ENCODE assay signal across 8 cellular contexts in genomic region chr17:14297161-14297851, GRCh38. TPM values are rescaled to one million over a fixed set of nuclear protein-coding genes. Genes with fewer than 3 reads are reported as not detected.
DNase-seq lines count a peak whose midpoint lies in the region; ATAC-seq and TF ChIP-seq lines count a peak whose summit lies in the region.

No MANE protein-coding gene starts in this region.

- H2AFZ ChIP-seq in hepatocyte = peak overlapping the region; percentile 50

- peaks cover 25% of the 10 kb centered on the region for H3K4me1 ChIP-seq in hepatocyte (ENCODE audit: insufficient read depth)
- H3K4me1 ChIP-seq in skeletal muscle satellite cell (ENCODE audit: control insufficient read depth, insufficient read depth, low read length) = peaks cover 14% of the 10 kb centered on the region

- CTCF ChIA-PET in AG04450 (lab: Charles Lee) = interaction anchor here (0.6 to 3.5 kb wide), 39 partner anchors 9 to 1751 kb away, joined by 3 to 24 read pairs (median 4); no protein-coding TSS in a partner anchor

- H3K9me3 ChIP-seq in AG04450 (ENCODE audit: control insufficient read depth, insufficient read depth, low read length) (no peaks in the 10 kb centered on the region; the same call in 1 of the 2 replicates), hepatocyte (ENCODE audit: low read depth) (no peaks in the 10 kb centered on the region), skeletal muscle satellite cell (replicated peaks; ENCODE audit: low read length) (no peaks in the 10 kb centered on the region)

- no peaks in the 10 kb centered on the region for H3K36me3 Mint-ChIP-seq in activated T-helper 17 cell treated with anti-CD3 and anti-CD28 coated beads, Interleukin-2, amount 50 U/mL, for 72 hours (ENCODE audit: low read depth)

- peaks cover 47% of the 10 kb centered on the region for H3K27me3 Mint-ChIP-seq in activated T-helper 17 cell treated with anti-CD3 and anti-CD28 coated beads, Interleukin-2, amount 50 U/mL, for 72 hours

- H3K9me3 Mint-ChIP-seq in activated T-helper 17 cell treated with anti-CD3 and anti-CD28 coated beads, Interleukin-2, amount 50 U/mL, for 72 hours = no peaks in the 10 kb centered on the region

- H3K27ac Mint-ChIP-seq in activated T-helper 17 cell treated with anti-CD3 and anti-CD28 coated beads, Interleukin-2, amount 50 U/mL, for 72 hours = no peak overlapping the region

- no peaks in the 10 kb centered on the region for H3K9me2 ChIP-seq in hepatocyte (replicated peaks; ENCODE audit: insufficient read depth)

- H3K36me3 ChIP-seq in hepatocyte (replicated peaks; ENCODE audit: insufficient read depth, low read depth) (no peaks in the 10 kb centered on the region), skeletal muscle satellite cell (ENCODE audit: insufficient read depth, low read length) (no peaks in the 10 kb centered on the region)

- H3K4me2 ChIP-seq in hepatocyte (peak overlapping the region; percentile 81), skeletal muscle satellite cell (ENCODE audit: low read length) (peak overlapping the region; percentile 90)

- TF ChIP-seq CTCF in AG04450 (IDR thresholded peaks at IDR 0.05; ENCODE audit: low read depth, low read length) (peak; percentile 48; the same call in 1 of the 2 replicates), HL-60 (IDR thresholded peaks at IDR 0.05; ENCODE audit: insufficient read depth, low read length) (no peak), hepatocyte (IDR thresholded peaks at IDR 0.05; ENCODE audit: poor library complexity) (peak; percentile 60)

- WGBS in hepatocyte (ENCODE audit: low lambda C conversion rate, missing lambda C conversion rate) = 2% methylated on average over 63 of the region's 63 CpGs

- peak overlapping the region; percentile 98 for H3K4me3 Mint-ChIP-seq in activated T-helper 17 cell treated with anti-CD3 and anti-CD28 coated beads, Interleukin-2, amount 50 U/mL, for 72 hours

- no peak for ATAC-seq in activated T-helper 17 cell treated with anti-CD3 and anti-CD28 coated beads, Interleukin-2, amount 50 U/mL, for 72 hours (replicated peaks)
- no peak for ATAC-seq in GM18861 (IDR thresholded peaks at IDR 0.05; ENCODE audit: unreplicated experiment)

- POLR2A ChIA-PET in AG04450 (lab: Yijun Ruan, JAX) = interaction anchor here (0.7 kb wide), 2 partner anchors 459 to 699 kb away, joined by 4 to 7 read pairs; no protein-coding TSS in a partner anchor

- no peak for DNase-seq in AG04450 (ENCODE audit: low read depth, low spot score)
- peak; percentile 21 to 37 for DNase-seq in HL-60 (ENCODE audit: low read depth in 1 of 2, low spot score in 1 of 2)
- peak; percentile 80 for DNase-seq in hepatocyte (ENCODE audit: low spot score)
- no peak for DNase-seq in mesenteric fat pad (ENCODE audit: low spot score)
- no peak for DNase-seq in substantia nigra (lab: John Stamatoyannopoulos, UW)

- no peaks in the 10 kb centered on the region for H3K27me3 ChIP-seq in AG04450 (ENCODE audit: control insufficient read depth, insufficient read depth, low read length)
- no peaks in the 10 kb centered on the region for H3K27me3 ChIP-seq in HL-60 (ENCODE audit: insufficient read depth, poor library complexity, severe bottlenecking)
- H3K27me3 ChIP-seq in hepatocyte = peaks cover 61% of the 10 kb centered on the region
- H3K27me3 ChIP-seq in skeletal muscle satellite cell (ENCODE audit: control insufficient read depth, insufficient read depth, low read length) = no peaks in the 10 kb centered on the region

- peak overlapping the region; percentile 80 for H3K9ac ChIP-seq in skeletal muscle satellite cell (ENCODE audit: low read depth, low read length)

- H3K79me2 ChIP-seq in hepatocyte = no peaks in the 10 kb centered on the region

- H3K4me3 ChIP-seq in AG04450 (ENCODE audit: low read depth, low read length) (peak overlapping the region; percentile 58), HL-60 (replicated peaks; ENCODE audit: insufficient read depth, low read length) (peak overlapping the region; percentile 42), hepatocyte (no peak overlapping the region), skeletal muscle satellite cell (ENCODE audit: low read length) (peak overlapping the region; percentile 78)

- H3K4me1 Mint-ChIP-seq in activated T-helper 17 cell treated with anti-CD3 and anti-CD28 coated beads, Interleukin-2, amount 50 U/mL, for 72 hours = peaks cover 17% of the 10 kb centered on the region

- H4K20me1 ChIP-seq in hepatocyte (ENCODE audit: insufficient read depth, poor library complexity, severe bottlenecking) = no peaks in the 10 kb centered on the region

- H3K27ac ChIP-seq in AG04450 (ENCODE audit: low read depth, low read length) = peak overlapping the region; percentile 57
- no peak overlapping the region for H3K27ac ChIP-seq in HL-60 (replicated peaks)
- H3K27ac ChIP-seq in hepatocyte = no peak overlapping the region
- no peak overlapping the region for H3K27ac ChIP-seq in substantia nigra (ENCODE audit: low read depth, low read length, poor library complexity, severe bottlenecking)

RNA-seq across cellular contexts. Expression of gene HS3ST3B1, which starts 3.6 kb away (rescaled TPM):
- 9.6 and 10.3 TPM in 2 replicates for polyA plus RNA-seq in AG04450 (2011; rRNA removed)
- 23.7 and 27.6 TPM in 2 replicates for polyA minus RNA-seq in AG04450 (2011; rRNA and poly(A)+ RNA removed)
- 10 to 100 TPM; 10.7 to 14.5 TPM for total RNA-seq in activated T-helper 17 cell treated with anti-CD3 and anti-CD28 coated beads, Interleukin-2, amount 50 U/mL, for 72 hours
- 5.8 TPM in 2 replicates for total RNA-seq in hepatocyte
- 3.7 and 4.2 TPM in 2 replicates for polyA plus RNA-seq in hepatocyte
- total RNA-seq in skeletal muscle satellite cell (2012; rRNA removed) = 31.4 and 34.9 TPM in 2 replicates
- total RNA-seq in mesenteric fat pad = 3.6 TPM

Comparison
In these comparisons a context has a peak if more than half of its experiments do, and no peak if none do; other contexts are left out.
1. DNase-seq: peak in HL-60 (2 of 2) and hepatocyte (single experiment); none in AG04450 (single experiment), mesenteric fat pad (single experiment) and substantia nigra (0 of 49).